18 cellular contexts compared by ENCODE assay signal in the genomic region with DNA sequence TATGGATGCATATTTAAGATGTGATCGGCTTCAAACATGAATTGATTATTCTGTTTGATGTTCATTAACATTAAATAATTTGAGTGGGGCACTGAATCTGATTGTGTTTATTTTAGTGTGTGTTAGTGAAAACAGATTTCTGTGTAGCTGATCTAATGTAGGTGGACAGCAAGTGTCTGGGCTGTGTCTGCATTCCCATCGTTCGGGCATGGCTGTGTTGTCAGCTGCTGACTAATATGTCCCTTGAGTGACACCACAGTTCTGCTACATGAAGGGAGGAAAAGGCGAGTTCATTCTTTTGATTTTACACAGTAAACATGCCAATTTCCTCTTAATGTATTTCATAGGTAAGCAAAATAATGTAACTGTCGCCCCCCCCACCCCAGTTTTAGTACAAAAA.
A peak's percentile ranks its signal among the peaks of the same experiment; 100 is the strongest.
DNase-seq lines count a peak whose midpoint lies in the region; ATAC-seq and TF ChIP-seq lines count a peak whose summit lies in the region.
"Had no signal": no experiment of that assay in that cellular context is flagged by ENCODE, and none has a peak within 500 bp of the region (broad histone marks: within the 10 kb centered on the region; RNA-seq: fewer than 3 reads in every experiment).

No MANE protein-coding gene starts in this region.

- DNase-seq in DMS153 (lab: John Stamatoyannopoulos, UW) (peak; percentile 29), H4 (ENCODE audit: low spot score) (peak; percentile 24), SHP77 (lab: John Stamatoyannopoulos, UW) (peak; percentile 3 to 21), retina (peak; percentile 17), mucosa of descending colon (no peak)
- no peak for DNase-seq in activated effector memory CD4-positive, alpha-beta T cell treated with anti-CD3 and anti-CD28 coated beads, Interleukin-2, amount 50 U/mL, for 16 hours
- DNase-seq: BE2C; C1 segment of cervical spinal cord; CD4-positive, CD25-positive, alpha-beta regulatory T cell; CD8-positive, alpha-beta memory T cell; COR-L47; DMS 273 treated with DMSO at 0.1 percent for 48 hours; DMS79; GF-D8; GOT3; H9 had no signal

- H3K9me3 ChIP-seq in mucosa of descending colon: peaks cover 10% of the 10 kb centered on the region
- H3K9me3 ChIP-seq: BE2C had no signal

- H3K4me1 ChIP-seq in mucosa of descending colon (ENCODE audit: low read depth): no peaks in the 10 kb centered on the region
- H3K4me1 ChIP-seq: BE2C had no signal

- H3K36me3 ChIP-seq in mucosa of descending colon (ENCODE audit: low read depth): no peaks in the 10 kb centered on the region
- H3K36me3 ChIP-seq: BE2C had no signal

- no peak for ATAC-seq in GM21576 (IDR thresholded peaks at IDR 0.05; ENCODE audit: unreplicated experiment)
- no peak for ATAC-seq in mucosa of descending colon
- ATAC-seq: HepG2 had no signal

- TF ChIP-seq CTCF in mucosa of descending colon (IDR thresholded peaks at IDR 0.05): no peak

- no peak overlapping the region for H3K4me3 ChIP-seq in mucosa of descending colon

- intact Hi-C loops in mucosa of descending colon (cut with DNase I, micrococcal nuclease): no loop called here

Comparison
In these comparisons a context has a peak if more than half of its experiments do, and no peak if none do; other contexts are left out.
1. DNase-seq: peak in DMS153 (single experiment), H4 (single experiment), SHP77 (2 of 2) and retina (single experiment); none in mucosa of descending colon (0 of 3) and activated effector memory CD4-positive, alpha-beta T cell treated with anti-CD3 and anti-CD28 coated beads, Interleukin-2, amount 50 U/mL, for 16 hours (single experiment).